Comparison of ENCODE assay signal across 9 cellular contexts in the genomic region with DNA sequence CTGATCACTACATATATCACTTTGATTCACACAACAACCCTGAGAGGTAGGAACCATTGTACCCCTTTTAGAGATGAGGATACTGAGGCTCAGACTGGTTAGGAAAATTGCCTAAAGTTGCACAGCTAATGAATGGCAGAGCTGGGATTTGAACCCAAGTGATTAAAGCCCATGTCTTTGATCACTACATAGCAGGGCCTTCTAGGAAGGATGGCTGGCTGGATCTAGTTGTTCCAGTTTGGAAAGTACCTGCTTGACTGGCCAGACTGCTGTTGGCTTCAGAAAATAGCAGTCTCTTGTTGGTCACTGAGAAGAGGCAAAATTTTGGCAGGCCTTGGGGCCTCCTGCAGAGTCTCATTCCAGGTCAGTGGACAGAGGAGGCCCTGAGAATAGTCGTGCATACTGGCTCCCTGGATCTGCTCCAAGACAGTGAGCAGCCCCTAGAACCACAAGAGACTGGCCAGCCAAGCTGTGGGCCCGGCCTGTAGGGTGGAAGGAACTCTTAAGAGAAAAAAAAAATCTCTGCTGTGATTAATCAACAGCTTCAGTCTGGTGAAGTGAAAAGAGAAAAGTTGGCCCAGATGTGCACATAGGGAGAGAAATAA. TPM values are rescaled to one million over a fixed set of nuclear protein-coding genes. Genes with fewer than 3 reads are reported as not detected.
DNase-seq lines count a peak whose midpoint lies in the region; ATAC-seq and TF ChIP-seq lines count a peak whose summit lies in the region.
"Had no signal": no experiment of that assay in that cellular context is flagged by ENCODE, and none has a peak within 500 bp of the region (broad histone marks: within the 10 kb centered on the region; RNA-seq: fewer than 3 reads in every experiment).

No MANE protein-coding gene starts in this region.

- no peak for TF ChIP-seq CTCF in activated CD8-positive, alpha-beta T cell treated with anti-CD3 and anti-CD28 coated beads for 36 hours (IDR thresholded peaks at IDR 0.05)
- no peak for TF ChIP-seq CTCF in progenitor cell of endocrine pancreas (IDR thresholded peaks at IDR 0.05; ENCODE audit: unreplicated experiment)

- ATAC-seq in activated CD8-positive, alpha-beta T cell treated with anti-CD3 and anti-CD28 coated beads for 36 hours = no peak
- ATAC-seq in GM18907 (IDR thresholded peaks at IDR 0.05; ENCODE audit: unreplicated experiment) = no peak
- no peak for ATAC-seq in HG03280 (IDR thresholded peaks at IDR 0.05; ENCODE audit: unreplicated experiment)
- no peak for ATAC-seq in GM21737 (IDR thresholded peaks at IDR 0.05; ENCODE audit: unreplicated experiment)
- ATAC-seq in GM19023 (IDR thresholded peaks at IDR 0.05; ENCODE audit: unreplicated experiment) = no peak

- no peaks in the 10 kb centered on the region for H3K9me3 Mint-ChIP-seq in activated CD8-positive, alpha-beta T cell treated with anti-CD3 and anti-CD28 coated beads for 36 hours
- H3K9me3 Mint-ChIP-seq in progenitor cell of endocrine pancreas (ENCODE audit: low read depth) = no peaks in the 10 kb centered on the region

- DNase-seq in G401 (ENCODE audit: low spot score) = peak; percentile 90
- DNase-seq in activated CD8-positive, alpha-beta T cell treated with anti-CD3 and anti-CD28 coated beads for 36 hours = no peak
- peak; percentile 76 for DNase-seq in cardiac septum (ENCODE audit: low spot score)
- no peak for DNase-seq in progenitor cell of endocrine pancreas (ENCODE audit: low spot score, unreplicated experiment)
- DNase-seq: T-helper 2 cell had no signal

- POLR2A ChIA-PET in activated CD8-positive, alpha-beta T cell treated with anti-CD3 and anti-CD28 coated beads for 36 hours (lab: Charles Lee) = interaction anchor here (0.6 to 1.3 kb wide), 5 partner anchors 9 to 87 kb away, joined by 3 to 6 read pairs (median 3); no protein-coding TSS in a partner anchor

- H3K27ac Mint-ChIP-seq in activated CD8-positive, alpha-beta T cell treated with anti-CD3 and anti-CD28 coated beads for 36 hours = peak overlapping the region; percentile 14
- peak overlapping the region; percentile 67 for H3K27ac Mint-ChIP-seq in progenitor cell of endocrine pancreas

- no peak overlapping the region for H3K4me3 Mint-ChIP-seq in activated CD8-positive, alpha-beta T cell treated with anti-CD3 and anti-CD28 coated beads for 36 hours
- H3K4me3 Mint-ChIP-seq in progenitor cell of endocrine pancreas (ENCODE audit: low read depth) = no peak overlapping the region

- intact Hi-C loops in activated CD8-positive, alpha-beta T cell treated with anti-CD3 and anti-CD28 coated beads for 36 hours (cut with micrococcal nuclease) = no loop called here
- intact Hi-C loops in cardiac septum (cut with DNase I) = loop anchor here (5.0 kb wide), 1 partner anchor 52 kb away; no protein-coding TSS in a partner anchor

- CTCF ChIA-PET in activated CD8-positive, alpha-beta T cell treated with anti-CD3 and anti-CD28 coated beads for 36 hours (lab: Charles Lee) = interaction anchor here (0.9 to 1.0 kb wide), 2 partner anchors 18 to 90 kb away, joined by 3 read pairs; a partner anchor contains a TSS

- peaks cover 48% of the 10 kb centered on the region for H3K4me1 Mint-ChIP-seq in activated CD8-positive, alpha-beta T cell treated with anti-CD3 and anti-CD28 coated beads for 36 hours (ENCODE audit: low read depth)
- no peaks in the 10 kb centered on the region for H3K4me1 Mint-ChIP-seq in progenitor cell of endocrine pancreas (ENCODE audit: low read depth)

- peaks cover 19% of the 10 kb centered on the region for H3K36me3 Mint-ChIP-seq in activated CD8-positive, alpha-beta T cell treated with anti-CD3 and anti-CD28 coated beads for 36 hours (ENCODE audit: low read depth)
- H3K36me3 Mint-ChIP-seq in progenitor cell of endocrine pancreas (ENCODE audit: insufficient read depth) = peaks cover 8% of the 10 kb centered on the region

- in situ Hi-C loops in G401 (cut with HindIII; ENCODE audit: low sequenced_read_pairs) = no loop called here

- H3K27me3 Mint-ChIP-seq in activated CD8-positive, alpha-beta T cell treated with anti-CD3 and anti-CD28 coated beads for 36 hours = no peaks in the 10 kb centered on the region
- H3K27me3 Mint-ChIP-seq in progenitor cell of endocrine pancreas = no peaks in the 10 kb centered on the region

RNA-seq across cellular contexts. Expression of a gene that starts 17.5 kb away (rescaled TPM):
- total RNA-seq in G401 (2014; rRNA removed; shearing (Covaris generic)) = 2.8 and 4.2 TPM in 2 replicates
- 10 to 100 TPM; 26.6 to 26.7 TPM for total RNA-seq in activated CD8-positive, alpha-beta T cell treated with anti-CD3 and anti-CD28 coated beads for 36 hours
- total RNA-seq in cardiac septum (19.0 TPM), progenitor cell of endocrine pancreas (13.9 and 14.0 TPM in 2 replicates)

Comparison
In these comparisons a context has a peak if more than half of its experiments do, and no peak if none do; other contexts are left out.
1. DNase-seq: peak in G401 (single experiment) and cardiac septum (single experiment); none in activated CD8-positive, alpha-beta T cell treated with anti-CD3 and anti-CD28 coated beads for 36 hours (single experiment) and progenitor cell of endocrine pancreas (single experiment).